ENCODE assay signal across 15 cellular contexts in the genomic region with DNA sequence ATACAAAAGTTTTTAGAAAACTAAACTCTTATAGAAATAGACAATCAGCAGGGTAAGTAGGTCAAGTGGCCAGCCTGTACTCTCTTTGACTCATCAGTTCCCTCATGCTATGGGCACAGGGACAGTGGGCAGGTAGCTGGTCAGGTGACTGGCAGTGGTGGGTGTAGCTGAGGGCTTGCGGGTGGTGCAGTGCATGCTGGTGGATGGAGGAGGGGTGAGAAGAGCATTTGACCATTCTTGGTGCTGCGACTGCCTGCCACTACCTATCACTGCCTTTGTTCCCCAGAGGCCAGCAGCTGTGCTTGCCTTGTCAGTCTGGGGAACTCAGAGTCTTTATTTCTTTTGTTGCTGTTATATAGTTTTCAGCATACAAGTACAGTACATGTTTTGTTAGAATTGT.
"Had no signal": no experiment of that assay in that cellular context is flagged by ENCODE, and none has a peak within 500 bp of the region (broad histone marks: within the 10 kb centered on the region; RNA-seq: fewer than 3 reads in every experiment).

No MANE protein-coding gene starts in this region.

- H3K27me3 ChIP-seq: cardiac muscle cell, hepatocyte, transverse colon had no signal

- H3K27ac Mint-ChIP-seq: activated B cell treated with CpG ODN at 0.5 μM for 24 hours; activated CD4-positive, alpha-beta memory T cell treated with anti-CD3 and anti-CD28 coated beads, Interleukin-2, amount 10 ng/mL, durations not matched to agents 7 days and 5 days; activated CD8-positive, alpha-beta memory T cell treated with anti-CD3 and anti-CD28 coated beads, Interleukin-2, amount 10 ng/mL, durations not matched to agents 7 days and 5 days; activated naive CD4-positive, alpha-beta T cell treated with anti-CD3 and anti-CD28 coated beads for 36 hours; nephron progenitor cell; stimulated activated naive CD8-positive, alpha-beta T cell treated with anti-CD3 and anti-CD28 coated beads, Interleukin-15, Interleukin-2, amounts not matched to agents 100 ng/mL and 50 ng/mL, for 24 hours had no signal

- H3K4me3 ChIP-seq: cardiac muscle cell, hepatocyte, transverse colon had no signal

- H3K27me3 Mint-ChIP-seq: activated B cell treated with CpG ODN at 0.5 μM for 24 hours; activated CD4-positive, alpha-beta memory T cell treated with anti-CD3 and anti-CD28 coated beads, Interleukin-2, amount 10 ng/mL, durations not matched to agents 7 days and 5 days; activated CD8-positive, alpha-beta memory T cell treated with anti-CD3 and anti-CD28 coated beads, Interleukin-2, amount 10 ng/mL, durations not matched to agents 7 days and 5 days; stimulated activated naive CD8-positive, alpha-beta T cell treated with anti-CD3 and anti-CD28 coated beads, Interleukin-15, Interleukin-2, amounts not matched to agents 100 ng/mL and 50 ng/mL, for 24 hours had no signal

- ATAC-seq: activated CD8-positive, alpha-beta memory T cell treated with anti-CD3 and anti-CD28 coated beads, Interleukin-2, amount 10 ng/mL, durations not matched to agents 7 days and 5 days had no signal

- H3K4me3 Mint-ChIP-seq: activated B cell treated with CpG ODN at 0.5 μM for 24 hours; activated CD4-positive, alpha-beta memory T cell treated with anti-CD3 and anti-CD28 coated beads, Interleukin-2, amount 10 ng/mL, durations not matched to agents 7 days and 5 days; activated CD8-positive, alpha-beta memory T cell treated with anti-CD3 and anti-CD28 coated beads, Interleukin-2, amount 10 ng/mL, durations not matched to agents 7 days and 5 days; activated naive CD4-positive, alpha-beta T cell treated with anti-CD3 and anti-CD28 coated beads for 36 hours; nephron progenitor cell; stimulated activated naive CD8-positive, alpha-beta T cell treated with anti-CD3 and anti-CD28 coated beads, Interleukin-15, Interleukin-2, amounts not matched to agents 100 ng/mL and 50 ng/mL, for 24 hours had no signal

- DNase-seq: activated B cell treated with CpG ODN at 0.5 μM for 24 hours; activated CD4-positive, alpha-beta memory T cell treated with anti-CD3 and anti-CD28 coated beads, Interleukin-2, amount 10 ng/mL, durations not matched to agents 7 days and 5 days; activated CD4-positive, alpha-beta T cell treated with anti-CD3 and anti-CD28 coated beads for 48 hours; activated CD8-positive, alpha-beta memory T cell treated with anti-CD3 and anti-CD28 coated beads, Interleukin-2, amount 10 ng/mL, durations not matched to agents 7 days and 5 days; activated naive CD4-positive, alpha-beta T cell treated with anti-CD3 and anti-CD28 coated beads for 36 hours; activated T-cell treated with anti-CD3 and anti-CD28 coated beads, Interleukin-2, amount 50 U/mL, for 1 hour; amygdala; midbrain; nephron progenitor cell; SW 1271; T-helper 2 cell; transverse colon had no signal

- H3K36me3 ChIP-seq: cardiac muscle cell, transverse colon had no signal

- H3K4me1 Mint-ChIP-seq: nephron progenitor cell had no signal
